ENCODE assay signal across 28 cellular contexts in genomic region chr6:103080497-103080896, GRCh38.
"Had no signal": no experiment of that assay in that cellular context is flagged by ENCODE, and none has a peak within 500 bp of the region (broad histone marks: within the 10 kb centered on the region; RNA-seq: fewer than 3 reads in every experiment).

No MANE protein-coding gene starts in this region.

- H2AFZ ChIP-seq: neural progenitor cell had no signal

- H3K27me3 Mint-ChIP-seq: naive B cell; progenitor cell of endocrine pancreas; stimulated activated naive B cell treated with anti-CD40 and anti-IgM and Interleukin-4, amounts not matched to agents 10 μg/mL and 1 μg/mL and 100 μg/mL, for 72 hours had no signal

- H3K9me3 ChIP-seq: neutrophil, right atrium auricular region, stomach, testis, thyroid gland, transverse colon, upper lobe of left lung had no signal

- H3K27ac ChIP-seq: neural progenitor cell, neutrophil, right atrium auricular region, skin epidermis, stomach, testis, thyroid gland, transverse colon, upper lobe of left lung had no signal

- H3K27me3 ChIP-seq: neural progenitor cell, neutrophil, right atrium auricular region, stomach, testis, thyroid gland, transverse colon, upper lobe of left lung had no signal

- ATAC-seq: left cardiac atrium; left lobe of liver; natural killer cell; sciatic nerve; stimulated activated naive CD8-positive, alpha-beta T cell treated with anti-CD3 and anti-CD28 coated beads, Interleukin-15, Interleukin-2, amounts not matched to agents 100 U/mL and 50 U/mL, for 24 hours had no signal

- H3K9me3 Mint-ChIP-seq: nephron progenitor cell, neural progenitor cell had no signal

- H3K4me2 ChIP-seq: neural progenitor cell had no signal

- DNase-seq: hippocampal formation; kidney glomerular epithelial cell; left cardiac atrium; mesendoderm; naive B cell; natural killer cell; nephron progenitor cell; occipital lobe; stimulated activated CD4-positive, alpha-beta T cell treated with anti-CD3 and anti-CD28 coated beads, Interleukin-12 subunit alpha, Interleukin-12 subunit beta, amount 100 ng/mL, for 4 hours; stimulated activated CD4-positive, alpha-beta T cell treated with anti-CD3 and anti-CD28 coated beads, Interleukin-15, amount 100 ng/mL, for 24 hours; stimulated activated CD4-positive, alpha-beta T cell treated with anti-CD3 and anti-CD28 coated beads, Interleukin-2, amount 100 ng/mL, for 24 hours; stimulated activated CD4-positive, alpha-beta T cell treated with anti-CD3 and anti-CD28 coated beads, Interleukin-4, amount 100 ng/mL, for 1 hour; stimulated activated naive B cell treated with anti-CD40 and anti-IgM and Interleukin-4, amounts not matched to agents 10 μg/mL and 1 μg/mL and 100 μg/mL, for 72 hours; stimulated activated naive CD8-positive, alpha-beta T cell treated with anti-CD3 and anti-CD28 coated beads, Interleukin-15, Interleukin-2, amounts not matched to agents 100 U/mL and 50 U/mL, for 24 hours; stomach; testis; thyroid gland; transverse colon had no signal

- H3K4me3 ChIP-seq: lung, neural progenitor cell, right atrium auricular region, skin epidermis, stomach, testis, thyroid gland, transverse colon, upper lobe of left lung had no signal

- H3K36me3 Mint-ChIP-seq: mesothelial cell of epicardium; naive B cell; neural progenitor cell; stimulated activated naive B cell treated with anti-CD40 and anti-IgM and Interleukin-4, amounts not matched to agents 10 μg/mL and 1 μg/mL and 100 μg/mL, for 72 hours had no signal

- H3K9ac ChIP-seq: neural progenitor cell had no signal

- H3K36me3 ChIP-seq: neural progenitor cell, neutrophil, right atrium auricular region, stomach, thyroid gland, transverse colon, upper lobe of left lung had no signal

- H3K4me1 ChIP-seq: neural progenitor cell, right atrium auricular region, stomach, testis, thyroid gland, transverse colon, upper lobe of left lung had no signal

- H3K4me1 Mint-ChIP-seq: mesothelial cell of epicardium; naive B cell; natural killer cell; nephron progenitor cell; neural progenitor cell; stimulated activated naive B cell treated with anti-CD40 and anti-IgM and Interleukin-4, amounts not matched to agents 10 μg/mL and 1 μg/mL and 100 μg/mL, for 72 hours had no signal

- H3K4me3 Mint-ChIP-seq: mesothelial cell of epicardium; naive B cell; natural killer cell; nephron progenitor cell; neural progenitor cell; stimulated activated naive B cell treated with anti-CD40 and anti-IgM and Interleukin-4, amounts not matched to agents 10 μg/mL and 1 μg/mL and 100 μg/mL, for 72 hours had no signal

- H3K27ac Mint-ChIP-seq: mesothelial cell of epicardium; naive B cell; natural killer cell; nephron progenitor cell; neural progenitor cell; progenitor cell of endocrine pancreas; stimulated activated naive B cell treated with anti-CD40 and anti-IgM and Interleukin-4, amounts not matched to agents 10 μg/mL and 1 μg/mL and 100 μg/mL, for 72 hours had no signal
